8 cellular contexts compared by ENCODE assay signal in genomic region chr7:92833766-92834605, GRCh38. TPM values are rescaled to one million over a fixed set of nuclear protein-coding genes. Genes with fewer than 3 reads are reported as not detected.
A peak's percentile ranks its signal among the peaks of the same experiment; 100 is the strongest.
DNase-seq lines count a peak whose midpoint lies in the region; ATAC-seq and TF ChIP-seq lines count a peak whose summit lies in the region.

No MANE protein-coding gene starts in this region.

- DNase-seq in AG10803 (ENCODE audit: low read depth) = peak; percentile 73
- DNase-seq in NCI-H82 treated with DMSO at 0.1 percent for 48 hours (lab: John Stamatoyannopoulos, UW; ENCODE audit: unreplicated experiment) = peak; percentile 62
- DNase-seq in activated CD8-positive, alpha-beta memory T cell treated with anti-CD3 and anti-CD28 coated beads, Interleukin-2, amount 50 U/mL, for 24 hours (ENCODE audit: extremely low read depth) = peak; percentile 59
- peak; percentile 66 for DNase-seq in endothelial cell (ENCODE audit: low spot score)
- peak; percentile 72 to 83 for DNase-seq in mesothelial cell of epicardium (ENCODE audit: low spot score in 2 of 2, unreplicated experiment in 2 of 2)
- peak; percentile 78 for DNase-seq in stimulated activated CD8-positive, alpha-beta memory T cell treated with anti-CD3 and anti-CD28 coated beads, Interleukin-4, amount 100 ng/mL, for 24 hours (ENCODE audit: low read depth)

- H3K27ac Mint-ChIP-seq in endothelial cell (ENCODE audit: unreplicated experiment) (peak overlapping the region; percentile 70), mesothelial cell of epicardium (peak overlapping the region; percentile 99)

- H3K36me3 Mint-ChIP-seq in endothelial cell (ENCODE audit: low read depth, unreplicated experiment) (peaks cover 15% of the 10 kb centered on the region), mesothelial cell of epicardium (no peaks in the 10 kb centered on the region)

- peak overlapping the region; percentile 97 for H3K4me3 Mint-ChIP-seq in endothelial cell (ENCODE audit: unreplicated experiment)
- H3K4me3 Mint-ChIP-seq in mesothelial cell of epicardium = peak overlapping the region; percentile 87

- peak; percentile 37 for TF ChIP-seq CTCF in AG10803 (conservative IDR thresholded peaks at IDR 0.05; ENCODE audit: low read length)
- no peak for TF ChIP-seq CTCF in endothelial cell (IDR thresholded peaks at IDR 0.05; ENCODE audit: unreplicated experiment)
- TF ChIP-seq CTCF in mesothelial cell of epicardium (IDR thresholded peaks at IDR 0.05; ENCODE audit: unreplicated experiment) = no peak

- H3K9me3 Mint-ChIP-seq in endothelial cell (ENCODE audit: unreplicated experiment) (no peaks in the 10 kb centered on the region), mesothelial cell of epicardium (no peaks in the 10 kb centered on the region)

- peak overlapping the region; percentile 91 for H3K4me3 ChIP-seq in AG10803 (ENCODE audit: low read length)

- peaks cover 36% of the 10 kb centered on the region for H3K4me1 Mint-ChIP-seq in endothelial cell (ENCODE audit: unreplicated experiment)
- peaks cover 44% of the 10 kb centered on the region for H3K4me1 Mint-ChIP-seq in mesothelial cell of epicardium

- H3K27me3 Mint-ChIP-seq in endothelial cell (ENCODE audit: unreplicated experiment) (peaks cover 19% of the 10 kb centered on the region), mesothelial cell of epicardium (ENCODE audit: low read depth) (no peaks in the 10 kb centered on the region)

- peak; percentile 47 for ATAC-seq in GM18517 (IDR thresholded peaks at IDR 0.05; ENCODE audit: unreplicated experiment)
- ATAC-seq in HG03025 (IDR thresholded peaks at IDR 0.05; ENCODE audit: low FRiP score, unreplicated experiment) = peak; percentile 39

RNA-seq across cellular contexts. Expression of gene CDK6, which starts 2.4 kb away (rescaled TPM):
- total RNA-seq in endothelial cell (ENCODE audit: unreplicated experiment) = 32.6 TPM
- total RNA-seq in mesothelial cell of epicardium = 136 to 138 TPM (median 138 TPM) in 3 replicates

Comparison
In these comparisons a context has a peak if more than half of its experiments do, and no peak if none do; other contexts are left out.
1. Peak in every context shown above with its lines: DNase-seq, ATAC-seq and H3K4me3 ChIP-seq.